Comparison of ENCODE assay signal across 1 cellular context in the genomic region with DNA sequence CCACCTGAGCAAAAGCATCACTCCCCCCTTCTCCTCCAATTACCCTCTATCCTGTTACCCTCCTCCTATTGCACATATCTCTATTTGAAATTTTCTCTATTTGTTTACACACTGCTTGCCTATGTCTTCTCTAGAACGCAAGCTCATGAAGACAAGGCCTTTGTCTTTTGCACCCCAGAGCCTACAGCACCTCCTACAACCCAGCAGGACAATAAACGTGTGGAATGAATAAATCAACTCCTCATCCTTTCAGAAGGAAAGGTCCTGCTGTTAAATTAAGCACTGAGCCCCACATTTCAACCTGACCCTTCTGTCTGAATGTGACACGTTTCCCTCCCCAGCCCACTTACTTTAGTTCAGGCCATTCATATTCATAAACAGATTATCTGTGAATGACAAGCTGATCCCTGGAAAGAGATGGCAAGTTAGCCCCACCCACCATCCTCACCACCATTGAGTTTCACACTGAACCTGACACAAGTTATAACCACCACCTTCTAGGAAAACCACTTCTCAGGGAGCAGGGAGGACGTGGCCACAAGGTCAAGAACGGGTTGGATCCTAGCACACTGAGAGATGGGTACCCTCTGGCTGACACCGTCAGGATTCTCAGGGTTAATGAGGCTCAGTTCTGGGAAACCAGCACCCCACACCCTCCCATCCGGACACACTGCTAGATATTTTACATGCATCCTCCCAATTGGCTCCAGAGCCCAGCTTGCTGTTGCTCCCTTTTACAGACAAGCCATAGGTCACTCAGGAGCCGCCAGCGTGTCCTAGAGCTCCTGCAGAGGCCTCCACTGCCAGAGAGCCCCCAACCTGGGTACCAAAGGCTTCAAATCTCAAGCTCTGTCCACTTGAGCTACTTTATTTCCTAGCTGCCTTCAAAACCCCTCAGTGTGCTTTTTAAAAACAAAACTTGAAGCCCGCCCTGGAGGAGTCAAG.
A peak's percentile ranks its signal among the peaks of the same experiment; 100 is the strongest.
TF ChIP-seq lines count a peak whose summit lies in the region.

No MANE protein-coding gene starts in this region.

TF ChIP-seq in K562, 482 proteins besides CTCF, POLR2A, EP300 and RAD21 (continued from another document and continues in another):
- TF ChIP-seq CBX1 (IDR thresholded peaks at IDR 0.05; ENCODE audit: low read depth) (peak; percentile 24; the same call in 1 of the 2 replicates), SMARCE1 (IDR thresholded peaks at IDR 0.05) (peak; percentile 19; the same call in 1 of the 2 replicates), GABPB2 (CRISPR knock-in tag; conservative IDR thresholded peaks at IDR 0.05) (no peak), POLR2B (IDR thresholded peaks at IDR 0.05; ENCODE audit: low read depth, partially characterized antibody) (peak; percentile 75), TBP (optimal IDR thresholded peaks at IDR 0.05; ENCODE audit: low read depth, low read length) (peak; percentile 77), HSF4 (CRISPR knock-in tag; IDR thresholded peaks at IDR 0.05; ENCODE audit: borderline replicate concordance) (no peak), ZNF232 (CRISPR knock-in tag; IDR thresholded peaks at IDR 0.05) (no peak), POU5F1 (IDR thresholded peaks at IDR 0.05; ENCODE audit: borderline replicate concordance, low read depth, low read length, partially characterized antibody) (no peak), CBX5 (IDR thresholded peaks at IDR 0.05; ENCODE audit: borderline replicate concordance, low read depth) (no peak), ETV1 (tag; conservative IDR thresholded peaks at IDR 0.05; ENCODE audit: low read depth) (peak; percentile 67), KDM1A (IDR thresholded peaks at IDR 0.05) (peak in 1 of 2 experiments; percentile 32; a peak in 1 of 4 replicates), SUPT5H (IDR thresholded peaks at IDR 0.05) (peak; percentile 76), ZSCAN29 (IDR thresholded peaks at IDR 0.05) (peak; percentile 96), SIX5 (IDR thresholded peaks at IDR 0.05; ENCODE audit: borderline replicate concordance in 1 of 2, insufficient read depth in 1 of 2, low read depth in 1 of 2, low read length in 2 of 2) (no peak), POLR2AphosphoS5 (IDR thresholded peaks at IDR 0.05; ENCODE audit: control insufficient read depth, insufficient read depth, low read depth, low read length) (peak; percentile 76), SMAD4 (CRISPR knock-in tag; conservative IDR thresholded peaks at IDR 0.05) (peak; percentile 62; the same call in 1 of the 2 replicates), STAT5A (IDR thresholded peaks at IDR 0.05; ENCODE audit: borderline replicate concordance, low read length) (peak; percentile 66), RUNX1 (IDR thresholded peaks at IDR 0.05; ENCODE audit: low read depth) (no peak), CBFA2T3 (IDR thresholded peaks at IDR 0.05) (peak; percentile 7; the same call in 1 of the 2 replicates), ZNF134 (CRISPR knock-in tag; conservative IDR thresholded peaks at IDR 0.05) (no peak), RCOR1 (IDR thresholded peaks at IDR 0.05; ENCODE audit: borderline replicate concordance in 1 of 2, low read depth in 2 of 2, low read length in 2 of 2) (peak; percentile 4 to 62; a peak in 2 of 4 replicates), ASH1L (IDR thresholded peaks at IDR 0.05; ENCODE audit: borderline replicate concordance, low read depth, partially characterized antibody) (no peak), NR2C1 (IDR thresholded peaks at IDR 0.05) (0 out of 2 replicates have a peak, but pooled peaks have one; percentile 12), NR2C1 (tag; IDR thresholded peaks at IDR 0.05) (peak; percentile 50; the same call in 1 of the 2 replicates), HNRNPLL (IDR thresholded peaks at IDR 0.05; ENCODE audit: low read depth, low read length, poor library complexity, severe bottlenecking) (no peak), ARID1B (IDR thresholded peaks at IDR 0.05) (0 out of 2 replicates have a peak, but pooled peaks have one; percentile 18), ZNF445 (CRISPR knock-in tag; IDR thresholded peaks at IDR 0.05; ENCODE audit: low read depth) (0 out of 2 replicates have a peak, but pooled peaks have one; percentile 19), TAF1 (IDR thresholded peaks at IDR 0.05; ENCODE audit: control insufficient read depth, extremely low read depth, insufficient read depth, low read length, severe bottlenecking) (peak; percentile 80), PML (IDR thresholded peaks at IDR 0.05; ENCODE audit: low read length) (peak; percentile 54; the same call in 1 of the 2 replicates)
- TF ChIP-seq, protein P1, sequence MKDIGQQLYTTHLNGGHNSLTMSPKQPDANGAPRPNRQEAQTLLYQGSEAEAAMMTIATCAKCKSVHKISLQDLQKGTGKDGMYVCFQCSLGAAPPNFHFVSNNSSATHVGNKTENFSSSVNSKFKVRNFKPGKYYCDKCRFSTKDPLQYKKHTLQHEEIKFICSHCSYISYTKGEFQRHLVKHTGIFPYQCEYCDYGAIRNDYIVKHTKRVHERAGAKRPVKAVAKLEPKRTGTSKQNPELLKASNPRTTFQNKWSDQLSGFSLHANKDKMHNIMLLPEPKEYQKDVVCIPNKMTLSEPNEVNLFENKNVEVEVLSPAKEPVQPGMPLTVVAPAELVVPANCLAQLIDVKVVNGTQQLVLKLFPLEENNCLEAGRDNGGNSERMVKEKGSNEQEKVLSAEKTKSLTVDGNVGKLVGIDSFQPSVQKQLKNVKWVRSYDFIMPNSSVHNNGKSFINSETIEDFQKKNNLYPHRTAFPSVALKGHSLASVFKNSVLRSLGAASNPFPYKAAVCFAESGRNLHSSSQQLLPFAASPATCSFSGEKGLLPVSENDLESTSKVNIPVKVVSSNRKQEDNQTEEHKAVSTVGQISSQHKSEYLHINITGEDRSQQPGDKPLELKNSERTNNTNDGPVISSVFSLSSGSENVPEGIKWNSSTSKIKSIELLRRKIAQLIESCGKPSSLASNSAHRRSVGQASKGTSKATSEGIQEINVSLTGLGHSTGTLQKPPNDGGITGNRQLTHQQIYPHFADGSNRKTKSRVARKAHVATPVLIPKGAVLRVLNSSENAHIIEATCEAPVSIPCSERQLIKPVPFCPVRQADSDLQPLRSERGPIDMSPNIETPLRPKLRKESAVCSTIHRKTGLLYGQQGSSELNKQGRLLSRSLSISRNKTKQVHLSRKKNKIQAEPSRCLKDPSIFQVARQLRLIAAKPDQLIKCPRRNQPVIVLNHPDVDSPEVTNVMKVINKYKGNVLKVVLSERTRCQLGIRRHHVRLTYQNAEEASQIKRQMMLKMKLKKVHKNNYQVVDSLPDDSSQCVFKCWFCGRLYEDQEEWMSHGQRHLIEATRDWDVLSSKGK (CRISPR knock-in tag; IDR thresholded peaks at IDR 0.05), result no peak
- TF ChIP-seq, protein P2, sequence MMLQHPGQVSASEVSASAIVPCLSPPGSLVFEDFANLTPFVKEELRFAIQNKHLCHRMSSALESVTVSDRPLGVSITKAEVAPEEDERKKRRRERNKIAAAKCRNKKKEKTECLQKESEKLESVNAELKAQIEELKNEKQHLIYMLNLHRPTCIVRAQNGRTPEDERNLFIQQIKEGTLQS (IDR thresholded peaks at IDR 0.05), result no peak
- TF ChIP-seq, protein P2 (CRISPR knock-in tag; conservative IDR thresholded peaks at IDR 0.05), result 0 out of 2 replicates have a peak, but pooled peaks have one; percentile 3
- TF ChIP-seq, protein P3, sequence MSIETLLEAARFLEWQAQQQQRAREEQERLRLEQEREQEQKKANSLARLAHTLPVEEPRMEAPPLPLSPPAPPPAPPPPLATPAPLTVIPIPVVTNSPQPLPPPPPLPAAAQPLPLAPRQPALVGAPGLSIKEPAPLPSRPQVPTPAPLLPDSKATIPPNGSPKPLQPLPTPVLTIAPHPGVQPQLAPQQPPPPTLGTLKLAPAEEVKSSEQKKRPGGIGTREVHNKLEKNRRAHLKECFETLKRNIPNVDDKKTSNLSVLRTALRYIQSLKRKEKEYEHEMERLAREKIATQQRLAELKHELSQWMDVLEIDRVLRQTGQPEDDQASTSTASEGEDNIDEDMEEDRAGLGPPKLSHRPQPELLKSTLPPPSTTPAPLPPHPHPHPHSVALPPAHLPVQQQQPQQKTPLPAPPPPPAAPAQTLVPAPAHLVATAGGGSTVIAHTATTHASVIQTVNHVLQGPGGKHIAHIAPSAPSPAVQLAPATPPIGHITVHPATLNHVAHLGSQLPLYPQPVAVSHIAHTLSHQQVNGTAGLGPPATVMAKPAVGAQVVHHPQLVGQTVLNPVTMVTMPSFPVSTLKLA (conservative IDR thresholded peaks at IDR 0.05), result 0 out of 4 replicates have a peak, but pooled peaks of 1 of the 2 experiments have one; percentile 29
- TF ChIP-seq, protein P4, sequence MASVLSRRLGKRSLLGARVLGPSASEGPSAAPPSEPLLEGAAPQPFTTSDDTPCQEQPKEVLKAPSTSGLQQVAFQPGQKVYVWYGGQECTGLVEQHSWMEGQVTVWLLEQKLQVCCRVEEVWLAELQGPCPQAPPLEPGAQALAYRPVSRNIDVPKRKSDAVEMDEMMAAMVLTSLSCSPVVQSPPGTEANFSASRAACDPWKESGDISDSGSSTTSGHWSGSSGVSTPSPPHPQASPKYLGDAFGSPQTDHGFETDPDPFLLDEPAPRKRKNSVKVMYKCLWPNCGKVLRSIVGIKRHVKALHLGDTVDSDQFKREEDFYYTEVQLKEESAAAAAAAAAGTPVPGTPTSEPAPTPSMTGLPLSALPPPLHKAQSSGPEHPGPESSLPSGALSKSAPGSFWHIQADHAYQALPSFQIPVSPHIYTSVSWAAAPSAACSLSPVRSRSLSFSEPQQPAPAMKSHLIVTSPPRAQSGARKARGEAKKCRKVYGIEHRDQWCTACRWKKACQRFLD (CRISPR knock-in tag; IDR thresholded peaks at IDR 0.05), result 0 out of 2 replicates have a peak, but pooled peaks have one; percentile 3
- TF ChIP-seq, protein P5, sequence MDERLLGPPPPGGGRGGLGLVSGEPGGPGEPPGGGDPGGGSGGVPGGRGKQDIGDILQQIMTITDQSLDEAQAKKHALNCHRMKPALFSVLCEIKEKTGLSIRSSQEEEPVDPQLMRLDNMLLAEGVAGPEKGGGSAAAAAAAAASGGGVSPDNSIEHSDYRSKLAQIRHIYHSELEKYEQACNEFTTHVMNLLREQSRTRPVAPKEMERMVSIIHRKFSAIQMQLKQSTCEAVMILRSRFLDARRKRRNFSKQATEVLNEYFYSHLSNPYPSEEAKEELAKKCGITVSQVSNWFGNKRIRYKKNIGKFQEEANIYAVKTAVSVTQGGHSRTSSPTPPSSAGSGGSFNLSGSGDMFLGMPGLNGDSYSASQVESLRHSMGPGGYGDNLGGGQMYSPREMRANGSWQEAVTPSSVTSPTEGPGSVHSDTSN (CRISPR knock-in tag; IDR thresholded peaks at IDR 0.05; ENCODE audit: low read depth), result no peak
- TF ChIP-seq, protein P5 (tag; conservative IDR thresholded peaks at IDR 0.05; ENCODE audit: low read depth), result 0 out of 2 replicates have a peak, but pooled peaks have one; percentile 46
- TF ChIP-seq, protein P6, sequence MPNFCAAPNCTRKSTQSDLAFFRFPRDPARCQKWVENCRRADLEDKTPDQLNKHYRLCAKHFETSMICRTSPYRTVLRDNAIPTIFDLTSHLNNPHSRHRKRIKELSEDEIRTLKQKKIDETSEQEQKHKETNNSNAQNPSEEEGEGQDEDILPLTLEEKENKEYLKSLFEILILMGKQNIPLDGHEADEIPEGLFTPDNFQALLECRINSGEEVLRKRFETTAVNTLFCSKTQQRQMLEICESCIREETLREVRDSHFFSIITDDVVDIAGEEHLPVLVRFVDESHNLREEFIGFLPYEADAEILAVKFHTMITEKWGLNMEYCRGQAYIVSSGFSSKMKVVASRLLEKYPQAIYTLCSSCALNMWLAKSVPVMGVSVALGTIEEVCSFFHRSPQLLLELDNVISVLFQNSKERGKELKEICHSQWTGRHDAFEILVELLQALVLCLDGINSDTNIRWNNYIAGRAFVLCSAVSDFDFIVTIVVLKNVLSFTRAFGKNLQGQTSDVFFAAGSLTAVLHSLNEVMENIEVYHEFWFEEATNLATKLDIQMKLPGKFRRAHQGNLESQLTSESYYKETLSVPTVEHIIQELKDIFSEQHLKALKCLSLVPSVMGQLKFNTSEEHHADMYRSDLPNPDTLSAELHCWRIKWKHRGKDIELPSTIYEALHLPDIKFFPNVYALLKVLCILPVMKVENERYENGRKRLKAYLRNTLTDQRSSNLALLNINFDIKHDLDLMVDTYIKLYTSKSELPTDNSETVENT (CRISPR knock-in tag; IDR thresholded peaks at IDR 0.05), result no peak
- TF ChIP-seq, protein P7, sequence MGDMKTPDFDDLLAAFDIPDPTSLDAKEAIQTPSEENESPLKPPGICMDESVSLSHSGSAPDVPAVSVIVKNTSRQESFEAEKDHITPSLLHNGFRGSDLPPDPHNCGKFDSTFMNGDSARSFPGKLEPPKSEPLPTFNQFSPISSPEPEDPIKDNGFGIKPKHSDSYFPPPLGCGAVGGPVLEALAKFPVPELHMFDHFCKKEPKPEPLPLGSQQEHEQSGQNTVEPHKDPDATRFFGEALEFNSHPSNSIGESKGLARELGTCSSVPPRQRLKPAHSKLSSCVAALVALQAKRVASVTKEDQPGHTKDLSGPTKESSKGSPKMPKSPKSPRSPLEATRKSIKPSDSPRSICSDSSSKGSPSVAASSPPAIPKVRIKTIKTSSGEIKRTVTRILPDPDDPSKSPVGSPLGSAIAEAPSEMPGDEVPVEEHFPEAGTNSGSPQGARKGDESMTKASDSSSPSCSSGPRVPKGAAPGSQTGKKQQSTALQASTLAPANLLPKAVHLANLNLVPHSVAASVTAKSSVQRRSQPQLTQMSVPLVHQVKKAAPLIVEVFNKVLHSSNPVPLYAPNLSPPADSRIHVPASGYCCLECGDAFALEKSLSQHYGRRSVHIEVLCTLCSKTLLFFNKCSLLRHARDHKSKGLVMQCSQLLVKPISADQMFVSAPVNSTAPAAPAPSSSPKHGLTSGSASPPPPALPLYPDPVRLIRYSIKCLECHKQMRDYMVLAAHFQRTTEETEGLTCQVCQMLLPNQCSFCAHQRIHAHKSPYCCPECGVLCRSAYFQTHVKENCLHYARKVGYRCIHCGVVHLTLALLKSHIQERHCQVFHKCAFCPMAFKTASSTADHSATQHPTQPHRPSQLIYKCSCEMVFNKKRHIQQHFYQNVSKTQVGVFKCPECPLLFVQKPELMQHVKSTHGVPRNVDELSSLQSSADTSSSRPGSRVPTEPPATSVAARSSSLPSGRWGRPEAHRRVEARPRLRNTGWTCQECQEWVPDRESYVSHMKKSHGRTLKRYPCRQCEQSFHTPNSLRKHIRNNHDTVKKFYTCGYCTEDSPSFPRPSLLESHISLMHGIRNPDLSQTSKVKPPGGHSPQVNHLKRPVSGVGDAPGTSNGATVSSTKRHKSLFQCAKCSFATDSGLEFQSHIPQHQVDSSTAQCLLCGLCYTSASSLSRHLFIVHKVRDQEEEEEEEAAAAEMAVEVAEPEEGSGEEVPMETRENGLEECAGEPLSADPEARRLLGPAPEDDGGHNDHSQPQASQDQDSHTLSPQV (IDR thresholded peaks at IDR 0.05), result peak; percentile 71
